ENCODE assay signal across 18 cellular contexts in genomic region chr1:217955723-217956122, GRCh38.
"Had no signal": no experiment of that assay in that cellular context is flagged by ENCODE, and none has a peak within 500 bp of the region (broad histone marks: within the 10 kb centered on the region; RNA-seq: fewer than 3 reads in every experiment).

No MANE protein-coding gene starts in this region.

- H3K4me2 ChIP-seq: hepatocyte had no signal

- H2AFZ ChIP-seq: hepatocyte had no signal

- ATAC-seq: effector memory CD8-positive, alpha-beta T cell; foreskin keratinocyte; gastroesophageal sphincter; heart left ventricle; left cardiac atrium; left lung; left ventricle myocardium superior; lower lobe of right lung; naive thymus-derived CD4-positive, alpha-beta T cell had no signal

- H3K36me3 Mint-ChIP-seq: naive thymus-derived CD4-positive, alpha-beta T cell had no signal

- DNase-seq: colonic mucosa; cortex of kidney; effector CD8-positive, alpha-beta T cell; effector memory CD8-positive, alpha-beta T cell; foreskin keratinocyte; heart left ventricle; hypothalamus; left cardiac atrium; left lung; left ventricle myocardium superior; lower lobe of right lung; mesenchymal stem cell; midbrain; naive thymus-derived CD4-positive, alpha-beta T cell had no signal

- H3K27ac ChIP-seq: colonic mucosa, esophagus muscularis mucosa, foreskin keratinocyte, gastroesophageal sphincter, heart left ventricle, hepatocyte, left lung, lower lobe of right lung had no signal

- H3K27me3 Mint-ChIP-seq: dendritic cell treated with granulocyte-macrophage colony-stimulating factor and Interleukin-4, amounts not matched to agents 40 ng/mL and 50 ng/mL, for 4 days; effector memory CD8-positive, alpha-beta T cell; naive thymus-derived CD4-positive, alpha-beta T cell had no signal

- H3K4me3 ChIP-seq: colonic mucosa, esophagus muscularis mucosa, gastroesophageal sphincter, heart left ventricle, hepatocyte, left lung, lower lobe of right lung had no signal

- H3K27me3 ChIP-seq: colonic mucosa, esophagus muscularis mucosa, foreskin keratinocyte, gastroesophageal sphincter, heart left ventricle, hepatocyte, left lung had no signal

- H3K36me3 ChIP-seq: colonic mucosa, esophagus muscularis mucosa, gastroesophageal sphincter, heart left ventricle, left lung, lower lobe of right lung had no signal

- H3K79me2 ChIP-seq: hepatocyte had no signal

- H3K4me3 Mint-ChIP-seq: dendritic cell treated with granulocyte-macrophage colony-stimulating factor and Interleukin-4, amounts not matched to agents 40 ng/mL and 50 ng/mL, for 4 days; effector memory CD8-positive, alpha-beta T cell had no signal

- H3K4me1 ChIP-seq: colonic mucosa, esophagus muscularis mucosa, foreskin keratinocyte, gastroesophageal sphincter, heart left ventricle, left lung, lower lobe of right lung had no signal

- H3K27ac Mint-ChIP-seq: dendritic cell treated with granulocyte-macrophage colony-stimulating factor and Interleukin-4, amounts not matched to agents 40 ng/mL and 50 ng/mL, for 4 days; effector memory CD8-positive, alpha-beta T cell; naive thymus-derived CD4-positive, alpha-beta T cell had no signal

- H3K4me1 Mint-ChIP-seq: naive thymus-derived CD4-positive, alpha-beta T cell had no signal

- H3K9me3 ChIP-seq: colonic mucosa, esophagus muscularis mucosa had no signal
